Comparison of ENCODE assay signal across 31 cellular contexts in the genomic region with DNA sequence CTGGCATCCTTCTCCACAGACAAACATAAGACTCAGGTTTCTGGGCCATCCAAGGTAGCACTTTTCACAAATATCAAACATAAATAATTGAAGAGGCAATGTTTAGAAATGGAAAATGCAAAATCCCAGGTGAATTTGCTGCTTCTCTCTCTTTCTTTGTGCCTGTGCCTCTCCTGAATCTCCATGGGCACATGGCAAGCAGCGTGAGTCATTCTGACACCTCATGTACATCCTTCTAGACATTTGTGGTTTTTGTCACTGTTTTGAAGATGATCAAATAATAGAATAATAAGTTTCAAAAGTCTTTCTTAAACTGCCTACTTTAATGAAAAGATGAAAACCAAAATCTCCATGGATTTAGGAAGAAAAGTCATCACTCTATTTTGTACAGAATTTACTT.
"Had no signal": no experiment of that assay in that cellular context is flagged by ENCODE, and none has a peak within 500 bp of the region (broad histone marks: within the 10 kb centered on the region; RNA-seq: fewer than 3 reads in every experiment).

No MANE protein-coding gene starts in this region.

- H3K4me3 Mint-ChIP-seq: activated CD4-positive, alpha-beta T cell treated with anti-CD3 and anti-CD28 coated beads for 36 hours; activated naive CD4-positive, alpha-beta T cell treated with anti-CD3 and anti-CD28 coated beads for 36 hours; activated naive CD8-positive, alpha-beta T cell treated with anti-CD3 and anti-CD28 coated beads for 36 hours; dendritic cell treated with granulocyte-macrophage colony-stimulating factor and Interleukin-4, amounts not matched to agents 40 ng/mL and 50 ng/mL, for 4 days; immature natural killer cell; memory B cell; naive thymus-derived CD4-positive, alpha-beta T cell; stimulated activated effector memory CD8-positive, alpha-beta T cell treated with anti-CD3 and anti-CD28 coated beads, Interleukin-12 subunit alpha, Interleukin-12 subunit beta, amount 100 ng/mL, for 72 hours; stimulated activated naive CD8-positive, alpha-beta T cell treated with anti-CD3 and anti-CD28 coated beads, Interleukin-15, Interleukin-2, amounts not matched to agents 100 ng/mL and 50 ng/mL, for 24 hours; T-helper 2 cell treated with Interferon-gamma antibody and Interleukin-4, amounts not matched to agents 5 μg/mL and 100 μg/mL, for 36 hours had no signal

- ATAC-seq: activated CD4-positive, alpha-beta T cell treated with anti-CD3 and anti-CD28 coated beads for 36 hours; naive thymus-derived CD4-positive, alpha-beta T cell; sciatic nerve had no signal

- H3K36me3 Mint-ChIP-seq: activated naive CD8-positive, alpha-beta T cell treated with anti-CD3 and anti-CD28 coated beads for 36 hours; brain; immature natural killer cell; memory B cell; naive thymus-derived CD4-positive, alpha-beta T cell; stimulated activated effector memory CD8-positive, alpha-beta T cell treated with anti-CD3 and anti-CD28 coated beads, Interleukin-12 subunit alpha, Interleukin-12 subunit beta, amount 100 ng/mL, for 72 hours had no signal

- H3K9me3 ChIP-seq: adrenal gland, pancreas, prostate gland, thyroid gland, upper lobe of left lung had no signal

- FAIRE-seq: endometrium, kidney, pancreas, small intestine had no signal

- H3K27ac ChIP-seq: adrenal gland, pancreas, prostate gland, thyroid gland, upper lobe of left lung had no signal

- H3K4me1 ChIP-seq: adrenal gland, pancreas, prostate gland, upper lobe of left lung had no signal

- H3K36me3 ChIP-seq: adrenal gland, pancreas, prostate gland, thyroid gland, upper lobe of left lung had no signal

- H3K27me3 ChIP-seq: adrenal gland, pancreas, thyroid gland, upper lobe of left lung had no signal

- DNase-seq: activated CD4-positive, CD25-positive, alpha-beta regulatory T cell; activated CD8-positive, alpha-beta memory T cell treated with anti-CD3 and anti-CD28 coated beads for 24 hours; activated effector memory CD4-positive, alpha-beta T cell treated with Interleukin-2 at 50 U/mL for 16 hours; activated naive CD4-positive, alpha-beta T cell treated with anti-CD3 and anti-CD28 coated beads for 36 hours; activated naive CD8-positive, alpha-beta T cell treated with anti-CD3 and anti-CD28 coated beads for 36 hours; aorta; caudate nucleus; effector CD4-positive, alpha-beta T cell; hypothalamus; immature natural killer cell; kidney; midbrain; stimulated activated CD4-positive, alpha-beta T cell treated with anti-CD3 and anti-CD28 coated beads, Interleukin-4, amount 100 ng/mL, for 24 hours; substantia nigra; T-helper 1 cell; thyroid gland; upper lobe of left lung had no signal

- H3K9me3 Mint-ChIP-seq: activated naive CD4-positive, alpha-beta T cell treated with anti-CD3 and anti-CD28 coated beads for 36 hours; activated naive CD8-positive, alpha-beta T cell treated with anti-CD3 and anti-CD28 coated beads for 36 hours; dendritic cell treated with granulocyte-macrophage colony-stimulating factor and Interleukin-4, amounts not matched to agents 40 ng/mL and 50 ng/mL, for 4 days; immature natural killer cell; memory B cell; naive thymus-derived CD4-positive, alpha-beta T cell; stimulated activated effector memory CD8-positive, alpha-beta T cell treated with anti-CD3 and anti-CD28 coated beads, Interleukin-12 subunit alpha, Interleukin-12 subunit beta, amount 100 ng/mL, for 72 hours; stimulated activated naive CD8-positive, alpha-beta T cell treated with anti-CD3 and anti-CD28 coated beads, Interleukin-15, Interleukin-2, amounts not matched to agents 100 ng/mL and 50 ng/mL, for 24 hours; T-helper 2 cell treated with Interferon-gamma antibody and Interleukin-4, amounts not matched to agents 5 μg/mL and 100 μg/mL, for 36 hours had no signal

- H3K4me3 ChIP-seq: adrenal gland, pancreas, prostate gland, thyroid gland, upper lobe of left lung had no signal

- H3K27ac Mint-ChIP-seq: activated CD4-positive, alpha-beta T cell treated with anti-CD3 and anti-CD28 coated beads for 36 hours; activated naive CD4-positive, alpha-beta T cell treated with anti-CD3 and anti-CD28 coated beads for 36 hours; activated naive CD8-positive, alpha-beta T cell treated with anti-CD3 and anti-CD28 coated beads for 36 hours; dendritic cell treated with granulocyte-macrophage colony-stimulating factor and Interleukin-4, amounts not matched to agents 40 ng/mL and 50 ng/mL, for 4 days; immature natural killer cell; memory B cell; naive thymus-derived CD4-positive, alpha-beta T cell; stimulated activated effector memory CD8-positive, alpha-beta T cell treated with anti-CD3 and anti-CD28 coated beads, Interleukin-12 subunit alpha, Interleukin-12 subunit beta, amount 100 ng/mL, for 72 hours; stimulated activated naive CD8-positive, alpha-beta T cell treated with anti-CD3 and anti-CD28 coated beads, Interleukin-15, Interleukin-2, amounts not matched to agents 100 ng/mL and 50 ng/mL, for 24 hours; T-helper 2 cell treated with Interferon-gamma antibody and Interleukin-4, amounts not matched to agents 5 μg/mL and 100 μg/mL, for 36 hours had no signal

- H3K4me1 Mint-ChIP-seq: activated CD4-positive, alpha-beta T cell treated with anti-CD3 and anti-CD28 coated beads for 36 hours; immature natural killer cell; memory B cell; stimulated activated effector memory CD8-positive, alpha-beta T cell treated with anti-CD3 and anti-CD28 coated beads, Interleukin-12 subunit alpha, Interleukin-12 subunit beta, amount 100 ng/mL, for 72 hours had no signal
